ENCODE assay signal across 8 cellular contexts in the genomic region with DNA sequence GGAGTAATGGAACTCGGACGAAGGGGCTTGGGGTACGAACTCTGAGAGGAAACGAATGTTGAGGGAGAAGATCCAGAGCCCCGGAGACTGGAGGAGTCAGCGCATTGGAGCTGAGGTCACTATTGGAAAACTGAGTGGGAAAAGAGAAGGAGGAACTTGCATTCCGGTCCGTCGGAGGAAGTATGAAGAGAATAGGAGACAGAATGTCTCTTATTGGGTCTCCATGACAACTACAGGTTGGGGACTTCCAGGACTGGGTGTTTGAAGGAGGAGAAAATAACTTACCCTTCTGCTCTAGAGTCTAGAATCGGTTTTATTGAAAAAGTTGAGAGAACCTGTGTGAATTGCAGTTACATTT. TPM values are rescaled to one million over a fixed set of nuclear protein-coding genes. Genes with fewer than 3 reads are reported as not detected.
DNase-seq lines count a peak whose midpoint lies in the region; ATAC-seq, FAIRE-seq and TF ChIP-seq lines count a peak whose summit lies in the region.

No MANE protein-coding gene starts in this region.

- POLR2A ChIA-PET in GM12878 (lab: Charles Lee): interaction anchor here (0.9 kb wide), 2 partner anchors 11 to 71 kb away, joined by 3 read pairs; no protein-coding TSS in a partner anchor

- DNase-seq in GM12864 (ENCODE audit: low read depth): no peak
- DNase-seq in GM12878 (ENCODE audit: low read depth, low spot score): no peak
- DNase-seq in stimulated activated naive CD8-positive, alpha-beta T cell treated with anti-CD3 and anti-CD28 coated beads, Interleukin-15, amount 100 ng/mL, for 72 hours: no peak
- DNase-seq in H54 (ENCODE audit: insufficient read length, low spot score): no peak
- DNase-seq in midbrain (lab: John Stamatoyannopoulos, UW): no peak

- H3K36me3 Mint-ChIP-seq in IgD-negative memory B cell: peaks cover 7% of the 10 kb centered on the region

- peak overlapping the region; percentile 89 for H3K4me2 ChIP-seq in GM12878 (ENCODE audit: control insufficient read depth, insufficient read depth)

- ATAC-seq in GM12878 (peak; percentile 79), HG03039 (IDR thresholded peaks at IDR 0.05; ENCODE audit: unreplicated experiment) (no peak)
- ATAC-seq in stimulated activated naive CD8-positive, alpha-beta T cell treated with anti-CD3 and anti-CD28 coated beads, Interleukin-15, amount 100 ng/mL, for 72 hours: peak; percentile 59

- H3K27me3 ChIP-seq in GM12878 (replicated peaks in 1 of 2; ENCODE audit: control insufficient read depth in 2 of 2, insufficient read depth in 2 of 2, low read length in 1 of 2) (no peaks in the 10 kb centered on the region), iPS-20b (ENCODE audit: insufficient read depth, low read length) (no peaks in the 10 kb centered on the region)

- 0 out of 4 replicates have a peak, but pooled peaks of 1 of the 2 experiments have one; percentile 11 for TF ChIP-seq EP300 in GM12878 (IDR thresholded peaks at IDR 0.05; ENCODE audit: borderline replicate concordance in 1 of 2, control insufficient read depth in 1 of 2, low read depth in 2 of 2, low read length in 2 of 2)

- FAIRE-seq in GM12878 (lab: Jason Lieb, UNC) (no peak), H54 (lab: Jason Lieb, UNC) (no peak)

- no peak for TF ChIP-seq POLR2A in GM12878 (IDR thresholded peaks at IDR 0.05; ENCODE audit: low read depth, low read length)
- no peak for TF ChIP-seq POLR2A in H54 (IDR thresholded peaks at IDR 0.05; ENCODE audit: low read depth, low read length)

- peak overlapping the region; percentile 88 to 99 (median 98) for H3K4me3 Mint-ChIP-seq in IgD-negative memory B cell
- H3K4me3 Mint-ChIP-seq in stimulated activated naive CD8-positive, alpha-beta T cell treated with anti-CD3 and anti-CD28 coated beads, Interleukin-15, amount 100 ng/mL, for 72 hours: peak overlapping the region; percentile 95 to 99

- CTCF ChIA-PET in GM12878 (lab: Yijun Ruan, JAX): interaction anchor here (1.3 to 4.2 kb wide), 9 partner anchors 11 to 373 kb away, joined by 3 to 45 read pairs (median 8); no protein-coding TSS in a partner anchor

- intact Hi-C loops in GM12878 (cut with micrococcal nuclease; ENCODE audit: unreplicated experiment): loop anchor here (1.0 to 10.0 kb wide), 4 partner anchors 73 to 373 kb away; no protein-coding TSS in a partner anchor

- RAD21 ChIA-PET in GM12878 (lab: Charles Lee; ENCODE audit: unreplicated experiment): interaction anchor here (0.8 to 3.0 kb wide), 7 partner anchors 11 to 238 kb away, joined by 3 to 22 read pairs (median 6); no protein-coding TSS in a partner anchor

- TSS peak; percentile 78 for BruUV-seq in GM12878 (replicated peaks; lab: Mats Ljungman, UMichigan)

- no peak for TF ChIP-seq RAD21 in GM12878 (IDR thresholded peaks at IDR 0.05; ENCODE audit: insufficient read depth, low read depth, low read length)

- peaks cover 23% of the 10 kb centered on the region for H3K79me2 ChIP-seq in GM12878 (ENCODE audit: control insufficient read depth, insufficient read depth, low read length)

- no peaks in the 10 kb centered on the region for H4K20me1 ChIP-seq in GM12878 (ENCODE audit: control insufficient read depth, insufficient read depth)

- SMC1A ChIA-PET in GM12878 (lab: Charles Lee; ENCODE audit: uncharacterized antibody, unreplicated experiment): interaction anchor here (0.7 to 3.2 kb wide), 7 partner anchors 13 to 237 kb away, joined by 3 to 34 read pairs (median 6); partner anchors contain the start of gene BLMH

- H3K9me3 ChIP-seq in GM12878 (replicated peaks; ENCODE audit: control insufficient read depth, insufficient read depth, low read length): no peaks in the 10 kb centered on the region
- H3K9me3 ChIP-seq in iPS-20b (ENCODE audit: insufficient read depth, low read depth, low read length): no peaks in the 10 kb centered on the region

- 2% methylated on average over 10 of the region's 10 CpGs for WGBS in GM12878 (ENCODE audit: insufficient coverage, insufficient replicate concordance, low lambda C conversion rate, missing lambda C conversion rate)

- H3K27ac Mint-ChIP-seq in IgD-negative memory B cell: peak overlapping the region; percentile 84 to 100 (median 98)
- H3K27ac Mint-ChIP-seq in stimulated activated naive CD8-positive, alpha-beta T cell treated with anti-CD3 and anti-CD28 coated beads, Interleukin-15, amount 100 ng/mL, for 72 hours: peak overlapping the region; percentile 99 to 100

- peak overlapping the region; percentile 65 for H3K4me3 ChIP-seq in GM12864 (ENCODE audit: low read depth, low read length)
- H3K4me3 ChIP-seq in GM12878: peak overlapping the region; percentile 93
- peak overlapping the region; percentile 97 for H3K4me3 ChIP-seq in iPS-20b (ENCODE audit: low read length)

- peaks cover 18 to 25% (median 23%) of the 10 kb centered on the region in 3 donors for H3K4me1 Mint-ChIP-seq in IgD-negative memory B cell
- peaks cover 46% of the 10 kb centered on the region for H3K4me1 Mint-ChIP-seq in stimulated activated naive CD8-positive, alpha-beta T cell treated with anti-CD3 and anti-CD28 coated beads, Interleukin-15, amount 100 ng/mL, for 72 hours

- H3K9ac ChIP-seq in GM12878 (ENCODE audit: control insufficient read depth, insufficient read depth, low read length) (peak overlapping the region; percentile 100), iPS-20b (ENCODE audit: low read depth, low read length) (peak overlapping the region; percentile 98)

- H3K27me3 Mint-ChIP-seq in IgD-negative memory B cell: no peaks in the 10 kb centered on the region
- no peaks in the 10 kb centered on the region for H3K27me3 Mint-ChIP-seq in stimulated activated naive CD8-positive, alpha-beta T cell treated with anti-CD3 and anti-CD28 coated beads, Interleukin-15, amount 100 ng/mL, for 72 hours

- H2AFZ ChIP-seq in GM12878 (ENCODE audit: control insufficient read depth, low read depth, low read length): peak overlapping the region; percentile 100

- in situ Hi-C loops in GM12878 (cut with MboI): loop anchor here (5.0 kb wide), 1 partner anchor 240 kb away; no protein-coding TSS in a partner anchor

- H3K9me3 Mint-ChIP-seq in IgD-negative memory B cell: no peaks in the 10 kb centered on the region
- peaks cover 0 to 5% of the 10 kb centered on the region in 2 donors for H3K9me3 Mint-ChIP-seq in stimulated activated naive CD8-positive, alpha-beta T cell treated with anti-CD3 and anti-CD28 coated beads, Interleukin-15, amount 100 ng/mL, for 72 hours

- H3K36me3 ChIP-seq in GM12878 (ENCODE audit: control insufficient read depth in 2 of 2, insufficient read depth in 2 of 2, low read length in 1 of 2): no peaks in the 10 kb centered on the region; a peak in 1 of 4 replicates
- H3K36me3 ChIP-seq in iPS-20b (ENCODE audit: insufficient read depth, low read depth, low read length): peaks cover 35% of the 10 kb centered on the region

- TF ChIP-seq CTCF in GM12864 (IDR thresholded peaks at IDR 0.05; ENCODE audit: low read depth, low read length, missing control alignments): no peak
- no peak for TF ChIP-seq CTCF in GM12878 (IDR thresholded peaks at IDR 0.05 in 2 of 3, conservative IDR thresholded peaks at IDR 0.05 in 1 of 3; ENCODE audit: control insufficient read depth in 2 of 3, extremely low read depth in 1 of 3, insufficient read depth in 1 of 3, low read depth in 3 of 3, low read length in 3 of 3)

- peaks cover 7% of the 10 kb centered on the region for H3K4me1 ChIP-seq in GM12878 (ENCODE audit: control insufficient read depth, insufficient read depth, low read length)
- no peaks in the 10 kb centered on the region for H3K4me1 ChIP-seq in iPS-20b (ENCODE audit: insufficient read depth, low read length)

- peak overlapping the region; percentile 99 for H3K27ac ChIP-seq in GM12878 (ENCODE audit: control insufficient read depth, insufficient read depth)
- peak overlapping the region; percentile 76 for H3K27ac ChIP-seq in iPS-20b (ENCODE audit: low read length)

TF ChIP-seq in GM12878, 131 proteins besides CTCF, POLR2A, EP300 and RAD21 (continues in another document):
- TF ChIP-seq POLR2AphosphoS5 (IDR thresholded peaks at IDR 0.05; ENCODE audit: low read length): peak; percentile 14; the same call in 1 of the 2 replicates

RNA-seq across cellular contexts. Expression of gene GOSR1, which starts 0.5 kb away (rescaled TPM):
- polyA plus RNA-seq in IgD-negative memory B cell (50.0 TPM), GM12878 (2011; rRNA removed) (33.6 and 45.1 TPM in 2 replicates), GM12878 (2014; fragmentation: Illumina TruSeq; extraction: Trizol) (44.0 and 58.8 TPM in 2 replicates), GM12878 (2014; fragmentation: Nextera tagmentation; extraction: Ambion mirVana) (10 to 100 TPM; 71.0 to 99.3 TPM), GM12878 (2014; rRNA removed) (22.8 and 23.1 TPM in 2 replicates), GM12878 (2016; fragmentation: Nextera tagmentation; extraction: Ambion mirVana) (10 to 100 TPM; 48.0 to 48.4 TPM)
- total RNA-seq in GM12878 (2013; cell fraction: nucleolus; rRNA removed): 118 and 128 TPM in 2 replicates
- total RNA-seq in GM12878 (2014; rRNA removed) (20.3 and 21.4 TPM in 2 replicates), GM12878 (2014; rRNA removed; fragmentation: Illumina TruSeq; extraction: Trizol) (32.3 and 37.4 TPM in 2 replicates), GM12878 (2021) (36.5 and 41.9 TPM in 2 replicates)
- polyA plus RNA-seq in GM12878 (2011; ENCODE audit: low read depth): 27.3 TPM
- 17.3 and 19.9 TPM in 2 replicates for polyA plus RNA-seq in GM12878 (2011; cell fraction: cytosol; rRNA removed)
- 19.1 and 21.3 TPM in 2 replicates for polyA plus RNA-seq in GM12878 (2011; cell fraction: nucleus; rRNA removed)
- polyA plus RNA-seq in GM12878 (2012): 32.1 and 34.7 TPM in 2 replicates
- polyA minus RNA-seq in GM12878 (2011; rRNA and poly(A)+ RNA removed): 31.2 and 62.8 TPM in 2 replicates
- 12.5 and 18.3 TPM in 2 replicates for polyA minus RNA-seq in GM12878 (2011; cell fraction: cytosol; rRNA and poly(A)+ RNA removed)
- 22.6 and 38.4 TPM in 2 replicates for polyA minus RNA-seq in GM12878 (2011; cell fraction: nucleus; rRNA and poly(A)+ RNA removed)
